Comparison of ENCODE assay signal across 8 cellular contexts in the genomic region with DNA sequence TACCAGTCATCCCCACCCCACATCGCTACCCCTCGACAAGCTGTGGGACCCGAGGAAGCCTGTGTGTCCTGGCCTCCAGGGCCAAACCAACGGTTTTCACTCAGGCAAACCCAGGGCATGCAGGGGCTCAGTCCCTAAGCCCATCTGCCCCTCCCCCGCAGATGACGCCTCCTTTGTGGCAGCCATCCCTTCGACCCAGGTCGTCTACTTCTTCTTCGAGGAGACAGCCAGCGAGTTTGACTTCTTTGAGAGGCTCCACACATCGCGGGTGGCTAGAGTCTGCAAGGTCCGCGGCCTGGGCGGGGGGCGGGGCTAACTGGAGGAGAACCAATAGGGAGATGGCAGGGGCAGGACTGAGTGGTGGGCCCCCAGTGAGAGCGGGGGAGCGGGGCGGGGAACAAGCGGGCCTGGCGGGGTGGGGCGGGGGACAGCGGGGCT. TPM values are rescaled to one million over a fixed set of nuclear protein-coding genes. Genes with fewer than 3 reads are reported as not detected.
DNase-seq lines count a peak whose midpoint lies in the region; ATAC-seq and TF ChIP-seq lines count a peak whose summit lies in the region.

No MANE protein-coding gene starts in this region.

- H3K9me3 ChIP-seq in WERI-Rb-1 (ENCODE audit: severe bottlenecking): peaks cover 4% of the 10 kb centered on the region
- H3K9me3 ChIP-seq in mammary epithelial cell (replicated peaks; ENCODE audit: insufficient read depth, low read length): no peaks in the 10 kb centered on the region

- CTCF ChIA-PET in mammary epithelial cell (lab: Charles Lee; ENCODE audit: low non-redundant PET): no interaction called here

- no peaks in the 10 kb centered on the region for H4K20me1 ChIP-seq in mammary epithelial cell (ENCODE audit: insufficient read depth, low read length)

- DNase-seq in HCEC 1CT: peak; percentile 64
- DNase-seq in WERI-Rb-1: peak; percentile 99
- no peak for DNase-seq in mammary epithelial cell
- peak; percentile 90 for DNase-seq in islet precursor cell
- DNase-seq in stimulated activated CD4-positive, alpha-beta T cell treated with anti-CD3 and anti-CD28 coated beads, Interleukin-12 subunit alpha, Interleukin-12 subunit beta, amount 100 ng/mL, for 4 hours: peak; percentile 80
- DNase-seq in AML-193 (lab: John Stamatoyannopoulos, UW): no peak
- no peak for DNase-seq in NCI-H226

- peak overlapping the region; percentile 76 for H3K27ac ChIP-seq in WERI-Rb-1
- no peak overlapping the region for H3K27ac ChIP-seq in mammary epithelial cell (ENCODE audit: insufficient read depth, low read depth, low read length)

- H3K4me2 ChIP-seq in mammary epithelial cell (ENCODE audit: insufficient read depth, low read depth, low read length): peak overlapping the region; percentile 13

- intact Hi-C loops in mammary epithelial cell (cut with micrococcal nuclease): no loop called here

- TF ChIP-seq CTCF in WERI-Rb-1 (IDR thresholded peaks at IDR 0.05; ENCODE audit: low read depth, low read length) (no peak), mammary epithelial cell (conservative IDR thresholded peaks at IDR 0.05 in 1 of 2, IDR thresholded peaks at IDR 0.05 in 1 of 2; ENCODE audit: extremely low read depth in 1 of 2, insufficient read depth in 1 of 2, low read depth in 1 of 2, low read length in 2 of 2) (no peak)

- no peaks in the 10 kb centered on the region for H3K27me3 ChIP-seq in WERI-Rb-1 (ENCODE audit: insufficient read depth, low read depth, severe bottlenecking)
- H3K27me3 ChIP-seq in mammary epithelial cell (ENCODE audit: insufficient read depth, low read length): no peaks in the 10 kb centered on the region

- whole genome bisulfite sequencing in mammary epithelial cell (ENCODE audit: low coverage, missing lambda C conversion rate): 38% methylated on average over 5 of the region's 23 CpGs

- dilution Hi-C loops in mammary epithelial cell (cut with HindIII; ENCODE audit: low sequenced_read_pairs): loop anchor here (5.0 to 10.0 kb wide), 4 partner anchors 77 to 284 kb away; partner anchors contain the start of genes GLMP and VHLL

- no TSS peak for BruUV-seq in mammary epithelial cell (replicated peaks; lab: Mats Ljungman, UMichigan)

- ATAC-seq in GM21529 (IDR thresholded peaks at IDR 0.05; ENCODE audit: unreplicated experiment): no peak

- peak overlapping the region; percentile 47 for H3K4me3 ChIP-seq in WERI-Rb-1 (ENCODE audit: low read depth, low read length)
- no peak overlapping the region for H3K4me3 ChIP-seq in mammary epithelial cell (replicated peaks in 1 of 3; ENCODE audit: insufficient read depth in 1 of 3, low read depth in 2 of 3, low read length in 3 of 3)

- H3K79me2 ChIP-seq in mammary epithelial cell (ENCODE audit: insufficient read depth, low read length): no peaks in the 10 kb centered on the region

- H3K36me3 ChIP-seq in WERI-Rb-1 (no peaks in the 10 kb centered on the region), mammary epithelial cell (ENCODE audit: insufficient read depth, low read length) (peaks cover 2% of the 10 kb centered on the region)

- peak overlapping the region; percentile 22 for H2AFZ ChIP-seq in mammary epithelial cell (ENCODE audit: low read depth, low read length)

- H3K4me1 ChIP-seq in mammary epithelial cell (ENCODE audit: insufficient read depth, low read length): no peaks in the 10 kb centered on the region

- no peak overlapping the region for H3K9ac ChIP-seq in mammary epithelial cell (ENCODE audit: insufficient read depth, low read length)

- in situ Hi-C loops in mammary epithelial cell (cut with MboI; ENCODE audit: low sequenced_read_pairs in 2 of 2): no loop called here

RNA-seq across cellular contexts. Expression of gene SEMA4A, which starts 7.4 kb away (rescaled TPM):
- total RNA-seq in mammary epithelial cell: 10 to 100 TPM in 1 of 2 donors, 1 to 10 TPM in 1; 3.5 to 10.6 TPM
- 6.7 TPM for polyA plus RNA-seq in mammary epithelial cell
- 13.4 TPM for polyA minus RNA-seq in mammary epithelial cell

RNA-seq across cellular contexts. Expression of gene SLC25A44, which starts 33.1 kb away (rescaled TPM):
- 10 to 100 TPM; 15.8 to 18.5 TPM for total RNA-seq in mammary epithelial cell
- 29.2 TPM for polyA plus RNA-seq in mammary epithelial cell
- polyA minus RNA-seq in mammary epithelial cell: 25.3 TPM

RNA-seq across cellular contexts. Expression of gene LMNA, which starts 46.3 kb away (rescaled TPM):
- 100 to 1,000 TPM; 389 to 797 TPM for total RNA-seq in mammary epithelial cell
- 759 TPM for polyA plus RNA-seq in mammary epithelial cell
- 852 TPM for polyA minus RNA-seq in mammary epithelial cell

RNA-seq across cellular contexts. Expression of gene PMF1, which starts 52.0 kb away (rescaled TPM):
- 10 to 100 TPM; 23.8 to 33.2 TPM for total RNA-seq in mammary epithelial cell
- 53.0 TPM for polyA plus RNA-seq in mammary epithelial cell
- polyA minus RNA-seq in mammary epithelial cell: 15.9 TPM

Comparison
In these comparisons a context has a peak if more than half of its experiments do, and no peak if none do; other contexts are left out.
1. DNase-seq: peak in HCEC 1CT (single experiment), WERI-Rb-1 (single experiment), islet precursor cell (single experiment) and stimulated activated CD4-positive, alpha-beta T cell treated with anti-CD3 and anti-CD28 coated beads, Interleukin-12 subunit alpha, Interleukin-12 subunit beta, amount 100 ng/mL, for 4 hours (single experiment); none in mammary epithelial cell (single experiment), AML-193 (0 of 2) and NCI-H226 (single experiment).